2 cellular contexts compared by ENCODE assay signal in the genomic region with DNA sequence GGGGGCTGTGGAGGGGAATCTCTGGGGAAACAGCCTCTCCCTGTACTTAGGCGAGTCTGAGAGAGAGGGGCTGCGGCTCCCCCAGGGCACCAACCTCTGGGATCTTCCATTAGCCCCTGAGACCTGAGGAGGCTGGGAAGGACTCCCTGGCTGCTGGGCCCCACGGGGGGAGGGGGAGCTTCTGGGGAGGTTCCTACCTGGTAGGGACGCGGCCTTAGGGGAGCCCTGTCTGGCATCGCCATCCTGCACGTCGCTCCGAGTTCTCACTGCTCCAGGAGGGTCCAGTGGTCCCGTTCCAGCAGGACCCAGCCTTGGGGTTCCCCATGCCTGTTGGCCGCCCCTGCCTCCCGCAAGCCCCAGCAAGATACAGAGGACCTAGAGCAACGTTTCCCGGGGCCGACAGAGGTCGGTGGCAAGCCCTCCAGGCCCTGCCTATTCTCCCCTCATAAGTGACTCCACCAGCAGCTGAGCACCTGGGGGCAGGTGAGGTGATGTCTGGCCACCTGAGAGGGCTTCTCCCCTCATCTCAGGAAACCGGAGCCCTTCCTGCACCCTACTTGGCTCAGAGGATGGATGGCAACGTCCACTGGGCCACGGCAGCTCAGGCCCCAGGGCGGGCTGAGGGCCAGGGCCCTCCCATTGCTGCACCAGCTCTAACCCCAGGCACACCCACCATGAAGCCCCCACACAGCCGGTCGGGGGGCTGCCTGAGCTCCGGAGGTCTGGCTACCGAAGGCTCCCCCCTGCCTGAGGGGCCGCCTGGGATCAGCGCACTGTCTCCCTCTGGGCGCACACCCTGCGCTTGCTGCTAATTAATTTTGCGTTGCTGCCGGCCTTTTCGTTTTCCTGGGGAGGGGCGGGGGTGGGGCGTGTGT.
TF ChIP-seq lines count a peak whose summit lies in the region.

No MANE protein-coding gene starts in this region.

TF ChIP-seq in HEK293, 187 proteins besides CTCF, POLR2A, EP300 and RAD21:
- TF ChIP-seq ZNF785 (tag by site-specific recombination; IDR thresholded peaks at IDR 0.05) (no peak), ZNF449 (tag by site-specific recombination; IDR thresholded peaks at IDR 0.05) (no peak), ZFHX2 (tag by site-specific recombination; conservative IDR thresholded peaks at IDR 0.05) (no peak), ZNF324 (tag by site-specific recombination; IDR thresholded peaks at IDR 0.05) (no peak), ZNF202 (tag by site-specific recombination; IDR thresholded peaks at IDR 0.05; ENCODE audit: borderline replicate concordance) (no peak), ZNF701 (tag by site-specific recombination; IDR thresholded peaks at IDR 0.05) (no peak), GLIS2 (tag by site-specific recombination; IDR thresholded peaks at IDR 0.05) (peak; percentile 44; the same call in 1 of the 2 replicates), ZNF555 (tag by site-specific recombination; conservative IDR thresholded peaks at IDR 0.05) (no peak), ZFP69B (tag by site-specific recombination; IDR thresholded peaks at IDR 0.05) (peak; percentile 61; the same call in 1 of the 2 replicates), ZNF777 (tag by site-specific recombination; IDR thresholded peaks at IDR 0.05; ENCODE audit: borderline replicate concordance) (no peak), ZBTB17 (tag by site-specific recombination; IDR thresholded peaks at IDR 0.05) (no peak), GFI1B (tag by site-specific recombination; IDR thresholded peaks at IDR 0.05) (no peak), OSR2 (tag by site-specific recombination; IDR thresholded peaks at IDR 0.05) (no peak), ZNF488 (tag by site-specific recombination; IDR thresholded peaks at IDR 0.05) (no peak), PRDM1 (tag by site-specific recombination; IDR thresholded peaks at IDR 0.05) (no peak), ZNF48 (tag by site-specific recombination; IDR thresholded peaks at IDR 0.05) (no peak), ZNF670 (tag by site-specific recombination; IDR thresholded peaks at IDR 0.05; ENCODE audit: low read depth) (no peak), ZNF664 (tag by site-specific recombination; IDR thresholded peaks at IDR 0.05) (no peak), ZBTB21 (tag by site-specific recombination; IDR thresholded peaks at IDR 0.05) (no peak), ZIC2 (tag by site-specific recombination; IDR thresholded peaks at IDR 0.05) (no peak), SP2 (tag by site-specific recombination; IDR thresholded peaks at IDR 0.05) (peak; percentile 17; the same call in 1 of the 2 replicates), ZNF596 (tag by site-specific recombination; IDR thresholded peaks at IDR 0.05) (no peak), ZNF747 (tag by site-specific recombination; IDR thresholded peaks at IDR 0.05) (no peak), ZNF529 (tag by site-specific recombination; IDR thresholded peaks at IDR 0.05; ENCODE audit: insufficient replicate concordance) (no peak), PBX3 (CRISPR knock-in tag; IDR thresholded peaks at IDR 0.05) (no peak), ZNF132 (tag by site-specific recombination; IDR thresholded peaks at IDR 0.05; ENCODE audit: borderline replicate concordance) (no peak)
- TF ChIP-seq, protein P1, sequence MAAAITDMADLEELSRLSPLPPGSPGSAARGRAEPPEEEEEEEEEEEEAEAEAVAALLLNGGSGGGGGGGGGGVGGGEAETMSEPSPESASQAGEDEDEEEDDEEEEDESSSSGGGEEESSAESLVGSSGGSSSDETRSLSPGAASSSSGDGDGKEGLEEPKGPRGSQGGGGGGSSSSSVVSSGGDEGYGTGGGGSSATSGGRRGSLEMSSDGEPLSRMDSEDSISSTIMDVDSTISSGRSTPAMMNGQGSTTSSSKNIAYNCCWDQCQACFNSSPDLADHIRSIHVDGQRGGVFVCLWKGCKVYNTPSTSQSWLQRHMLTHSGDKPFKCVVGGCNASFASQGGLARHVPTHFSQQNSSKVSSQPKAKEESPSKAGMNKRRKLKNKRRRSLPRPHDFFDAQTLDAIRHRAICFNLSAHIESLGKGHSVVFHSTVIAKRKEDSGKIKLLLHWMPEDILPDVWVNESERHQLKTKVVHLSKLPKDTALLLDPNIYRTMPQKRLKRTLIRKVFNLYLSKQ (tag by site-specific recombination; IDR thresholded peaks at IDR 0.05; ENCODE audit: borderline replicate concordance) = no peak

TF ChIP-seq in H1, 55 proteins besides CTCF, POLR2A, EP300 and RAD21:
- TF ChIP-seq GABPA (IDR thresholded peaks at IDR 0.05; ENCODE audit: borderline replicate concordance, insufficient read depth, low read length) = no peak
- no peak for TF ChIP-seq YY1 (IDR thresholded peaks at IDR 0.05; ENCODE audit: low read depth, low read length)
- TF ChIP-seq CBX8 (IDR thresholded peaks at IDR 0.05; ENCODE audit: borderline replicate concordance, low read depth, low read length) = no peak
- TF ChIP-seq SP4 (IDR thresholded peaks at IDR 0.05; ENCODE audit: low read length) = no peak
- TF ChIP-seq, protein P2, sequence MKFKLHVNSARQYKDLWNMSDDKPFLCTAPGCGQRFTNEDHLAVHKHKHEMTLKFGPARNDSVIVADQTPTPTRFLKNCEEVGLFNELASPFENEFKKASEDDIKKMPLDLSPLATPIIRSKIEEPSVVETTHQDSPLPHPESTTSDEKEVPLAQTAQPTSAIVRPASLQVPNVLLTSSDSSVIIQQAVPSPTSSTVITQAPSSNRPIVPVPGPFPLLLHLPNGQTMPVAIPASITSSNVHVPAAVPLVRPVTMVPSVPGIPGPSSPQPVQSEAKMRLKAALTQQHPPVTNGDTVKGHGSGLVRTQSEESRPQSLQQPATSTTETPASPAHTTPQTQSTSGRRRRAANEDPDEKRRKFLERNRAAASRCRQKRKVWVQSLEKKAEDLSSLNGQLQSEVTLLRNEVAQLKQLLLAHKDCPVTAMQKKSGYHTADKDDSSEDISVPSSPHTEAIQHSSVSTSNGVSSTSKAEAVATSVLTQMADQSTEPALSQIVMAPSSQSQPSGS (IDR thresholded peaks at IDR 0.05; ENCODE audit: low read length) = no peak
- TF ChIP-seq SUZ12 (IDR thresholded peaks at IDR 0.05; ENCODE audit: low read length) = no peak
- no peak for TF ChIP-seq CHD7 (IDR thresholded peaks at IDR 0.05; ENCODE audit: insufficient replicate concordance, low read length)
- no peak for TF ChIP-seq POLR2AphosphoS5 (IDR thresholded peaks at IDR 0.05; ENCODE audit: low read depth, low read length)
- no peak for TF ChIP-seq SIN3A (conservative IDR thresholded peaks at IDR 0.05 in 1 of 2, IDR thresholded peaks at IDR 0.05 in 1 of 2; ENCODE audit: low read depth in 1 of 2, low read length in 2 of 2)
- no peak for TF ChIP-seq RNF2 (IDR thresholded peaks at IDR 0.05; ENCODE audit: borderline replicate concordance, low read depth, low read length, missing control alignments, poor library complexity, severe bottlenecking)
